8 cellular contexts compared by ENCODE assay signal in the genomic region with DNA sequence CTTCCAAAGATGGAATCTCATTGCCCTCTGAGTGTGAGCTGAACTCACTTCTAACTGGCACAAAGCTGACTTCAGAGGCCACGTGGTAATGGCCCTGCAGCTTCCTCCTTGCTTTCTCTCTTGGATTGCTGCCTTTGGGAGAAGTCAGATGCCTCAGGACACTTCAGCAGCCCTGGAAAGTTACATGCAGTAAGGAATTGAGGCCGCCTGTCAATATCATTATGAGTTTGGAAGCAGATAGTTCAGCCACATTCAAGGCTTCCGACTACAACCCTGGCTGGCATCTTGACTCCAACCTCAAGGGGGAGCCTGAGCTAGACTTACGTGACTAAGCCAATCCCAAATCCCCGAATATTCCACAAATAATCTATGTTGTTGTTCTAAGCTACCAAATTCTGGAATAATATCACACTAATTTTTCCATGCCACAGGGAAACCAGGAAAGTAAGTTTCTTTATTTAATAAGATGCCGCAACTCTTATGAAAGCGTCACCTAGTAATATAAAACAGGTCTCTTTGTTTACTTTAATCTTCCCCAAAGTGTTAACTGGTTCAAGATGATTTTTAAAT. TPM values are rescaled to one million over a fixed set of nuclear protein-coding genes. Genes with fewer than 3 reads are reported as not detected.
DNase-seq lines count a peak whose midpoint lies in the region; ATAC-seq and TF ChIP-seq lines count a peak whose summit lies in the region.

No MANE protein-coding gene starts in this region.

- H3K36me3 ChIP-seq in aorta (ENCODE audit: control insufficient read depth in 1 of 2, insufficient read depth in 2 of 2, low read length in 1 of 2) = peaks cover 0 to under 1% of the 10 kb centered on the region in 2 donors

- no peaks in the 10 kb centered on the region for H3K27me3 ChIP-seq in aorta (ENCODE audit: control insufficient read depth in 1 of 2, insufficient read depth in 2 of 2, low read length in 1 of 2)

- 17 to 18% methylated on average over 7 of the region's 7 CpGs for WGBS in aorta, 2 donors

- TF ChIP-seq CTCF in GM12864 (IDR thresholded peaks at IDR 0.05; ENCODE audit: low read depth, low read length, missing control alignments) = peak; percentile 57

- DNase-seq in ACHN (peak; percentile 84), GM12864 (ENCODE audit: low read depth) (no peak), NCI-H82 (lab: John Stamatoyannopoulos, UW) (peak; percentile 65), dermis blood vessel endothelial cell (peak; percentile 90), lung microvascular endothelial cell (ENCODE audit: low read depth in 2 of 2) (peak; percentile 83 to 84), aorta (no peak), T-helper 1 cell (no peak)

- in situ Hi-C loops in ACHN (cut with HindIII; ENCODE audit: low pct_ligation_motif_present, low pct_unique_long_range_greater_than_20kb, low sequenced_read_pairs) = no loop called here

- H3K27ac ChIP-seq in aorta (ENCODE audit: low read depth in 1 of 2, low read length in 2 of 2) = peak overlapping the region in 1 of 2 donors; percentile 33

- no peaks in the 10 kb centered on the region for H3K9me3 ChIP-seq in aorta (ENCODE audit: control insufficient read depth, low read length)

- H3K4me3 ChIP-seq in GM12864 (ENCODE audit: low read depth, low read length) = no peak overlapping the region
- no peak overlapping the region for H3K4me3 ChIP-seq in aorta (ENCODE audit: low read length in 2 of 2)

- intact Hi-C loops in aorta (cut with DNase I) = loop anchor here (2.0 to 10.0 kb wide), 2 partner anchors 220 to 252 kb away; no protein-coding TSS in a partner anchor

- H3K4me1 ChIP-seq in aorta (ENCODE audit: control insufficient read depth in 1 of 2, insufficient read depth in 2 of 2, low read length in 2 of 2) = peaks cover 0 to 2% of the 10 kb centered on the region in 2 donors

- ATAC-seq in aorta (ENCODE audit: low FRiP score) (peak; percentile 77), GM18520 (IDR thresholded peaks at IDR 0.05; ENCODE audit: unreplicated experiment) (no peak)

RNA-seq across cellular contexts. Expression of a gene that starts 13.6 kb away (rescaled TPM):
- 20.4 and 29.0 TPM in 2 replicates for total RNA-seq in dermis blood vessel endothelial cell
- total RNA-seq in lung microvascular endothelial cell = 14.4 and 18.1 TPM in 2 replicates
- 10 to 100 TPM; 21.3 to 26.2 TPM for total RNA-seq in aorta
- polyA plus RNA-seq in aorta = 10 to 100 TPM; 23.1 to 26.8 TPM

RNA-seq across cellular contexts. Expression of a gene that starts 18.0 kb away (rescaled TPM):
- total RNA-seq in dermis blood vessel endothelial cell (0.05 TPM in 1 of 2 replicates, not detected in the other), lung microvascular endothelial cell (under 0.01 TPM in 1 of 2 replicates, not detected in the other), aorta (1,000 to 10,000 TPM; 1,606 to 2,053 TPM)
- 100 to 1,000 TPM; 631 to 732 TPM for polyA plus RNA-seq in aorta

Comparison
In these comparisons a context has a peak if more than half of its experiments do, and no peak if none do; other contexts are left out.
1. DNase-seq: peak in ACHN (single experiment), NCI-H82 (single experiment), dermis blood vessel endothelial cell (single experiment) and lung microvascular endothelial cell (2 of 2); none in GM12864 (single experiment), aorta (0 of 2) and T-helper 1 cell (0 of 5).
2. RNA of a gene that starts 18.0 kb away (total RNA-seq): 1,606 to 2,053 TPM in aorta; 0.05 TPM in dermis blood vessel endothelial cell and under 0.01 TPM in lung microvascular endothelial cell; every median in the first group is over 1,000 times any median in the second.